8 cellular contexts compared by ENCODE assay signal in the genomic region with DNA sequence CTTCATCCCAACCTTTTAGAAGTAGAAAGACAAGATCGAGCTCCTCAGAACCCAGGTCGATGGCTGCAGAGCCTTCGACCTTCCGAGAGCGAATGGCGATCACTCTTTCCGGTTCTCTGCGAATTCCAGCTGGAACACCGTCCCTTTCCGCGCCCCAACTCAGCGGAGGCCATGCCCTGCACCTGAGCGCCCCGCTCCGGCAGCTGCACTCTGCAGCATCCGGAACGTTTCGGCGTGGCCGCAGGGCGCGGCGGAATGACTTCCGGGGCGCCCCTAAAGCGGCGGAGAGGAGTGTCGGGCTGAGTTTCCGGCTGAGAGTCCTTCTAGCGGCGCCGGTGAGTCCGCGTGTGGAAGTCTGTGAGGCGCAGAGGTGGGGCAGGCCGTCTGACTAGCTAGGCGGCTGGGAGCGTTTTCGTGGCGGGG. TPM values are rescaled to one million over a fixed set of nuclear protein-coding genes. Genes with fewer than 3 reads are reported as not detected.
DNase-seq lines count a peak whose midpoint lies in the region; ATAC-seq and TF ChIP-seq lines count a peak whose summit lies in the region.
"Not testable (repeated sequence)": the region's sequence is repeated elsewhere in the genome, so short reads cannot be mapped to it uniquely, and the experiment has no call there.

A gene (plus strand): TSS at position 284 of the 423 bp plus-strand sequence. CDS start 4,942 bp downstream, outside the sequence.

- not testable (repeated sequence) for H3K36me3 Mint-ChIP-seq in osteocyte (ENCODE audit: unreplicated experiment); stimulated activated effector memory CD8-positive, alpha-beta T cell treated with anti-CD3 and anti-CD28 coated beads, Interleukin-12 subunit alpha, Interleukin-12 subunit beta, amount 100 ng/mL, for 72 hours

- TF ChIP-seq CTCF in body of pancreas (IDR thresholded peaks at IDR 0.05) = peak in 4 of 7 experiments; percentile 14 to 35 (median 24)
- TF ChIP-seq CTCF in heart right ventricle (IDR thresholded peaks at IDR 0.05) = peak in 6 of 9 donors; percentile 16 to 55 (median 36)
- peak; percentile 51 for TF ChIP-seq CTCF in osteocyte (IDR thresholded peaks at IDR 0.05)

- H3K27ac Mint-ChIP-seq in osteocyte (ENCODE audit: unreplicated experiment) = peak within 1 kb of the TSS; percentile 89
- peak within 1 kb of the TSS; percentile 89 for H3K27ac Mint-ChIP-seq in stimulated activated effector memory CD8-positive, alpha-beta T cell treated with anti-CD3 and anti-CD28 coated beads, Interleukin-12 subunit alpha, Interleukin-12 subunit beta, amount 100 ng/mL, for 72 hours

- H3K36me3 ChIP-seq in body of pancreas (replicated peaks in 1 of 2; ENCODE audit: insufficient read depth in 1 of 2, low read depth in 2 of 2); heart right ventricle: not testable (repeated sequence)

- H3K4me3 ChIP-seq in body of pancreas = not testable (repeated sequence)
- H3K4me3 ChIP-seq in heart right ventricle = peak within 1 kb of the TSS in 9 of 10 donors; percentile 35 to 59 (median 57)

- not testable (repeated sequence) for H3K9me3 ChIP-seq in body of pancreas, heart right ventricle

- TF ChIP-seq POLR2A in body of pancreas (IDR thresholded peaks at IDR 0.05) = peak in 1 of 3 donors; percentile 22

- H3K4me1 Mint-ChIP-seq in osteocyte (ENCODE audit: unreplicated experiment); stimulated activated effector memory CD8-positive, alpha-beta T cell treated with anti-CD3 and anti-CD28 coated beads, Interleukin-12 subunit alpha, Interleukin-12 subunit beta, amount 100 ng/mL, for 72 hours: not testable (repeated sequence)

- H3K4me1 ChIP-seq in body of pancreas, heart right ventricle: not testable (repeated sequence)

- H3K27me3 Mint-ChIP-seq in osteocyte (ENCODE audit: unreplicated experiment) = not testable (repeated sequence)

- H3K9me3 Mint-ChIP-seq in osteocyte (ENCODE audit: unreplicated experiment); stimulated activated effector memory CD8-positive, alpha-beta T cell treated with anti-CD3 and anti-CD28 coated beads, Interleukin-12 subunit alpha, Interleukin-12 subunit beta, amount 100 ng/mL, for 72 hours: not testable (repeated sequence)

- in situ Hi-C loops in G401 (cut with HindIII; ENCODE audit: low sequenced_read_pairs) = not testable (repeated sequence)

- H3K4me3 Mint-ChIP-seq in osteocyte (ENCODE audit: unreplicated experiment) = peak within 1 kb of the TSS; percentile 92
- peak within 1 kb of the TSS; percentile 84 for H3K4me3 Mint-ChIP-seq in stimulated activated effector memory CD8-positive, alpha-beta T cell treated with anti-CD3 and anti-CD28 coated beads, Interleukin-12 subunit alpha, Interleukin-12 subunit beta, amount 100 ng/mL, for 72 hours

- peak within 1 kb of the TSS; percentile 47 to 80 (median 76) for H3K27ac ChIP-seq in body of pancreas
- H3K27ac ChIP-seq in heart right ventricle = peak within 1 kb of the TSS in 6 of 10 donors; percentile 34 to 67 (median 61)

- not testable (repeated sequence) for H3K27me3 ChIP-seq in body of pancreas, heart right ventricle

- ATAC-seq in GM21786 (IDR thresholded peaks at IDR 0.05; ENCODE audit: unreplicated experiment) (peak; percentile 94), body of pancreas (peak; percentile 99), heart right ventricle (peak; percentile 98 to 99 (median 99))
- peak; percentile 100 for ATAC-seq in stimulated activated effector memory CD8-positive, alpha-beta T cell treated with anti-CD3 and anti-CD28 coated beads, Interleukin-12 subunit alpha, Interleukin-12 subunit beta, amount 100 ng/mL, for 72 hours

- 1 to 2% methylated on average over 4 to 34 of the region's 40 CpGs for WGBS in body of pancreas, 2 donors
- WGBS in heart right ventricle, 2 donors = 0 to 1% methylated on average over 35 to 38 of the region's 40 CpGs

- DNase-seq in G401 (ENCODE audit: low spot score) = peak; percentile 70
- peak; percentile 71 for DNase-seq in HT-29 (ENCODE audit: low spot score)
- DNase-seq in activated CD4-positive, CD25-positive, alpha-beta regulatory T cell treated with anti-CD3 and anti-CD28 coated beads, Interleukin-2, amount 50 U/mL, for 72 hours = peak; percentile 69
- DNase-seq in body of pancreas = peak; percentile 77 to 87 (median 84)
- DNase-seq in heart right ventricle = peak; percentile 58 to 64
- DNase-seq in osteocyte (ENCODE audit: extremely low spot score, unreplicated experiment) = peak; percentile 87
- DNase-seq in stimulated activated effector memory CD8-positive, alpha-beta T cell treated with anti-CD3 and anti-CD28 coated beads, Interleukin-12 subunit alpha, Interleukin-12 subunit beta, amount 100 ng/mL, for 72 hours (ENCODE audit: low spot score in 2 of 2) = peak; percentile 50 to 81

- intact Hi-C loops in body of pancreas (cut with DNase I); heart right ventricle (cut with DNase I): not testable (repeated sequence)

RNA-seq across cellular contexts. Expression of the gene that starts here (rescaled TPM):
- 57.7 and 61.5 TPM in 2 replicates for total RNA-seq in G401 (2014; rRNA removed; shearing (Covaris generic))
- 10.2 and 12.8 TPM in 2 replicates for total RNA-seq in HT-29 (2014; rRNA removed; shearing (Covaris generic))
- total RNA-seq in body of pancreas (10 to 100 TPM in 1 of 2 donors, 1 to 10 TPM in 1; 5.3 to 13.0 TPM), heart right ventricle (10 to 100 TPM in 9 of 10 donors, 1 to 10 TPM in 1; 7.3 to 17.9 (median 14.3) TPM), osteocyte (32.0 and 35.6 TPM in 2 replicates)
- 10 to 100 TPM; 10.5 to 14.5 TPM for polyA plus RNA-seq in heart right ventricle
